Comparison of ENCODE assay signal across 15 cellular contexts in genomic region chr3:53187430-53187829, GRCh38.
"Had no signal": no experiment of that assay in that cellular context is flagged by ENCODE, and none has a peak within 500 bp of the region (broad histone marks: within the 10 kb centered on the region; RNA-seq: fewer than 3 reads in every experiment).

No MANE protein-coding gene starts in this region.

- H3K4me3 Mint-ChIP-seq: activated CD4-positive, alpha-beta memory T cell treated with anti-CD3 and anti-CD28 coated beads, Interleukin-2, amount 10 ng/mL, durations not matched to agents 7 days and 5 days; activated CD4-positive, alpha-beta T cell treated with anti-CD3 and anti-CD28 coated beads for 36 hours; activated naive CD8-positive, alpha-beta T cell treated with anti-CD3 and anti-CD28 coated beads, Interleukin-2, amount 10 ng/mL, durations not matched to agents 7 days and 5 days; neural progenitor cell; T-cell had no signal

- H3K9me3 ChIP-seq: ascending aorta, transverse colon had no signal

- H3K27ac Mint-ChIP-seq: activated CD4-positive, alpha-beta memory T cell treated with anti-CD3 and anti-CD28 coated beads, Interleukin-2, amount 10 ng/mL, durations not matched to agents 7 days and 5 days; activated CD4-positive, alpha-beta T cell treated with anti-CD3 and anti-CD28 coated beads for 36 hours; activated naive CD8-positive, alpha-beta T cell treated with anti-CD3 and anti-CD28 coated beads, Interleukin-2, amount 10 ng/mL, durations not matched to agents 7 days and 5 days; neural progenitor cell; T-cell had no signal

- H3K4me1 ChIP-seq: ascending aorta, parathyroid adenoma, transverse colon had no signal

- H3K4me1 Mint-ChIP-seq: activated CD4-positive, alpha-beta T cell treated with anti-CD3 and anti-CD28 coated beads for 36 hours; T-cell had no signal

- DNase-seq: activated CD4-positive, alpha-beta memory T cell treated with anti-CD3 and anti-CD28 coated beads, Interleukin-2, amount 10 ng/mL, durations not matched to agents 7 days and 5 days; activated CD4-positive, alpha-beta T cell treated with anti-CD3 and anti-CD28 coated beads for 36 hours; activated naive CD8-positive, alpha-beta T cell treated with anti-CD3 and anti-CD28 coated beads, Interleukin-2, amount 10 ng/mL, durations not matched to agents 7 days and 5 days; caudate nucleus; cortex of kidney; erythroblast; glutamatergic neuron; mesendoderm; T-cell; transverse colon; WERI-Rb-1 had no signal

- H3K4me3 ChIP-seq: ascending aorta, neural progenitor cell, transverse colon had no signal

- H3K27ac ChIP-seq: ascending aorta, neural progenitor cell, parathyroid adenoma, transverse colon, WERI-Rb-1 had no signal

- H3K9me3 Mint-ChIP-seq: activated CD4-positive, alpha-beta memory T cell treated with anti-CD3 and anti-CD28 coated beads, Interleukin-2, amount 10 ng/mL, durations not matched to agents 7 days and 5 days; activated naive CD8-positive, alpha-beta T cell treated with anti-CD3 and anti-CD28 coated beads, Interleukin-2, amount 10 ng/mL, durations not matched to agents 7 days and 5 days; neural progenitor cell; T-cell had no signal

- H3K27me3 Mint-ChIP-seq: activated CD4-positive, alpha-beta memory T cell treated with anti-CD3 and anti-CD28 coated beads, Interleukin-2, amount 10 ng/mL, durations not matched to agents 7 days and 5 days; activated CD4-positive, alpha-beta T cell treated with anti-CD3 and anti-CD28 coated beads for 36 hours; activated naive CD8-positive, alpha-beta T cell treated with anti-CD3 and anti-CD28 coated beads, Interleukin-2, amount 10 ng/mL, durations not matched to agents 7 days and 5 days; T-cell had no signal

- H3K36me3 Mint-ChIP-seq: neural progenitor cell had no signal

- H3K27me3 ChIP-seq: ascending aorta, neural progenitor cell, transverse colon had no signal

- H3K36me3 ChIP-seq: neural progenitor cell had no signal

- ATAC-seq: activated CD4-positive, alpha-beta T cell treated with anti-CD3 and anti-CD28 coated beads for 36 hours; left ventricle myocardium superior; T-cell had no signal
